19 cellular contexts compared by ENCODE assay signal in genomic region chr3:45729614-45730013, GRCh38.
"Had no signal": no experiment of that assay in that cellular context is flagged by ENCODE, and none has a peak within 500 bp of the region (broad histone marks: within the 10 kb centered on the region; RNA-seq: fewer than 3 reads in every experiment).

No MANE protein-coding gene starts in this region.

- H3K27ac Mint-ChIP-seq: activated CD4-positive, alpha-beta T cell treated with anti-CD3 and anti-CD28 coated beads, Interleukin-2, amount 10 ng/mL, durations not matched to agents 24 days and 14 days; activated naive CD8-positive, alpha-beta T cell treated with anti-CD3 and anti-CD28 coated beads, Interleukin-2, amount 10 ng/mL, durations not matched to agents 7 days and 5 days had no signal

- H3K27me3 ChIP-seq: gastrocnemius medialis, thyroid gland had no signal

- DNase-seq: activated CD4-positive, alpha-beta T cell treated with anti-CD3 and anti-CD28 coated beads, Interleukin-2, amount 10 ng/mL, durations not matched to agents 24 days and 14 days; activated CD4-positive, CD25-positive, alpha-beta regulatory T cell; activated CD8-positive, alpha-beta memory T cell treated with anti-CD3 and anti-CD28 coated beads for 24 hours; activated CD8-positive, alpha-beta memory T cell treated with anti-CD3 and anti-CD28 coated beads, Interleukin-2, amount 50 U/mL, for 48 hours; activated gamma-delta T cell treated with Interleukin-2 at 50 U/mL for 16 hours; activated naive CD8-positive, alpha-beta T cell treated with anti-CD3 and anti-CD28 coated beads, Interleukin-2, amount 10 ng/mL, durations not matched to agents 7 days and 5 days; central memory CD4-positive, alpha-beta T cell; gastrocnemius medialis; head of caudate nucleus; kidney; retina; stimulated activated naive CD4-positive, alpha-beta T cell treated with Interleukin-2 at 50 U/mL for 16 hours; T1000; thyroid gland had no signal

- ATAC-seq: esophagus mucosa, gastrocnemius medialis, left lobe of liver had no signal

- H3K4me1 ChIP-seq: thyroid gland had no signal

- H3K9me3 ChIP-seq: gastrocnemius medialis, thyroid gland had no signal

- H3K27me3 Mint-ChIP-seq: activated CD4-positive, alpha-beta T cell treated with anti-CD3 and anti-CD28 coated beads, Interleukin-2, amount 10 ng/mL, durations not matched to agents 24 days and 14 days; activated naive CD8-positive, alpha-beta T cell treated with anti-CD3 and anti-CD28 coated beads, Interleukin-2, amount 10 ng/mL, durations not matched to agents 7 days and 5 days; brain had no signal

- H3K4me3 Mint-ChIP-seq: activated CD4-positive, alpha-beta T cell treated with anti-CD3 and anti-CD28 coated beads, Interleukin-2, amount 10 ng/mL, durations not matched to agents 24 days and 14 days; activated naive CD8-positive, alpha-beta T cell treated with anti-CD3 and anti-CD28 coated beads, Interleukin-2, amount 10 ng/mL, durations not matched to agents 7 days and 5 days; brain; neural crest cell had no signal

- H3K9me3 Mint-ChIP-seq: activated CD4-positive, alpha-beta T cell treated with anti-CD3 and anti-CD28 coated beads, Interleukin-2, amount 10 ng/mL, durations not matched to agents 24 days and 14 days; activated naive CD8-positive, alpha-beta T cell treated with anti-CD3 and anti-CD28 coated beads, Interleukin-2, amount 10 ng/mL, durations not matched to agents 7 days and 5 days; neural crest cell had no signal

- H3K4me1 Mint-ChIP-seq: brain had no signal

- H3K4me3 ChIP-seq: coronary artery, gastrocnemius medialis, thyroid gland had no signal

- H3K27ac ChIP-seq: coronary artery, gastrocnemius medialis, thyroid gland had no signal
